ENCODE assay signal across 8 cellular contexts in genomic region chr10:73920084-73920483, GRCh38.
A peak's percentile ranks its signal among the peaks of the same experiment; 100 is the strongest.
DNase-seq lines count a peak whose midpoint lies in the region; ATAC-seq lines count a peak whose summit lies in the region.

No MANE protein-coding gene starts in this region.

- peaks cover 3 to 8% of the 10 kb centered on the region in 2 donors for H3K36me3 Mint-ChIP-seq in stimulated activated naive B cell treated with anti-CD40 and anti-IgM and Interleukin-4, amounts not matched to agents 10 μg/mL and 1 μg/mL and 100 μg/mL, for 72 hours

- peak overlapping the region; percentile 90 for H3K27ac Mint-ChIP-seq in stimulated activated naive B cell treated with anti-CD40 and anti-IgM and Interleukin-4, amounts not matched to agents 10 μg/mL and 1 μg/mL and 100 μg/mL, for 72 hours

- DNase-seq in RPMI8226 (peak; percentile 74), germinal center (ENCODE audit: low spot score) (peak; percentile 48), SHP77 treated with DMSO at 0.1 percent for 48 hours (lab: John Stamatoyannopoulos, UW) (no peak), NCI-H2081 (lab: John Stamatoyannopoulos, UW) (no peak)
- DNase-seq in stimulated activated naive B cell treated with anti-CD40 and anti-IgM and Interleukin-4, amounts not matched to agents 10 μg/mL and 1 μg/mL and 100 μg/mL, for 72 hours = peak; percentile 17
- no peak for DNase-seq in stimulated activated CD4-positive, alpha-beta T cell treated with anti-CD3 and anti-CD28 coated beads, Interleukin-15, amount 100 ng/mL, for 24 hours

- no peaks in the 10 kb centered on the region for H3K9me3 Mint-ChIP-seq in stimulated activated naive B cell treated with anti-CD40 and anti-IgM and Interleukin-4, amounts not matched to agents 10 μg/mL and 1 μg/mL and 100 μg/mL, for 72 hours

- peaks cover 13 to 19% of the 10 kb centered on the region in 2 donors for H3K4me1 Mint-ChIP-seq in stimulated activated naive B cell treated with anti-CD40 and anti-IgM and Interleukin-4, amounts not matched to agents 10 μg/mL and 1 μg/mL and 100 μg/mL, for 72 hours

- H3K4me3 Mint-ChIP-seq in stimulated activated naive B cell treated with anti-CD40 and anti-IgM and Interleukin-4, amounts not matched to agents 10 μg/mL and 1 μg/mL and 100 μg/mL, for 72 hours = no peak overlapping the region

- H3K27me3 Mint-ChIP-seq in stimulated activated naive B cell treated with anti-CD40 and anti-IgM and Interleukin-4, amounts not matched to agents 10 μg/mL and 1 μg/mL and 100 μg/mL, for 72 hours = no peaks in the 10 kb centered on the region

- ATAC-seq in GM19438 (IDR thresholded peaks at IDR 0.05; ENCODE audit: low read depth, unreplicated experiment) (peak; percentile 60), HG03460 (IDR thresholded peaks at IDR 0.05; ENCODE audit: unreplicated experiment) (no peak)
- ATAC-seq in stimulated activated naive B cell treated with anti-CD40 and anti-IgM and Interleukin-4, amounts not matched to agents 10 μg/mL and 1 μg/mL and 100 μg/mL, for 72 hours (replicated peaks) = peak; percentile 91 to 95

Comparison
In these comparisons a context has a peak if more than half of its experiments do, and no peak if none do; other contexts are left out.
1. DNase-seq: peak in RPMI8226 (single experiment), germinal center (single experiment) and stimulated activated naive B cell treated with anti-CD40 and anti-IgM and Interleukin-4, amounts not matched to agents 10 μg/mL and 1 μg/mL and 100 μg/mL, for 72 hours (single experiment); none in stimulated activated CD4-positive, alpha-beta T cell treated with anti-CD3 and anti-CD28 coated beads, Interleukin-15, amount 100 ng/mL, for 24 hours (single experiment), SHP77 treated with DMSO at 0.1 percent for 48 hours (single experiment) and NCI-H2081 (0 of 2).